ENCODE assay signal across 8 cellular contexts in the genomic region with DNA sequence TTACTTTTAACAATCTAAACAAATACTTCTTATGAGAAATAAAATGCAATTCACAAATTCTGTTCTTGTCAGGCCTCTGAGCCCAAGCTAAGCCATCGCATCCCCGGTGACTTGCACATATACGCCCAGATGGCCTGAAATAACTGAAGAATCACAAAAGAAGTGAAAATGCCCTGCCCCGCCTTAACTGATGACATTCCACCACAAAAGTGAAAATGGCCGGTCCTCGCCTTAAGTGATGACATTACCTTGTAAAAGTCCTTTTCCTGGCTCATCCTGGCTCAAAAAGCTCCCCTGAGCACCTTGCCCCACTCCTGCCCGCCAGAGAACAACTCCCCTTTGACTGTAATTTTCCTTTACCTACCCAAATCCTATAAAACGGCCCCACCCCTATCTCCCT. TPM values are rescaled to one million over a fixed set of nuclear protein-coding genes. Genes with fewer than 3 reads are reported as not detected.
DNase-seq lines count a peak whose midpoint lies in the region; ATAC-seq and TF ChIP-seq lines count a peak whose summit lies in the region.
"Not testable (repeated sequence)": the region's sequence is repeated elsewhere in the genome, so short reads cannot be mapped to it uniquely, and the experiment has no call there.

No MANE protein-coding gene starts in this region.

- H3K9me3 ChIP-seq in hepatocyte (ENCODE audit: low read depth), result not testable (repeated sequence)

- POLR2A ChIA-PET in naive thymus-derived CD8-positive, alpha-beta T cell (lab: Charles Lee), result interaction anchor here (1.5 to 1.7 kb wide), 2 partner anchors 140 to 461 kb away, joined by 3 to 13 read pairs; partner anchors contain the start of gene AGGF1

- not testable (repeated sequence) for H3K27me3 ChIP-seq in hepatocyte

- H3K4me3 ChIP-seq in hepatocyte, result peak overlapping the region; percentile 67

- not testable (repeated sequence) for H3K36me3 ChIP-seq in hepatocyte (replicated peaks; ENCODE audit: insufficient read depth, low read depth)

- H3K79me2 ChIP-seq in hepatocyte, result peaks cover 33% of the 10 kb centered on the region

- peak overlapping the region; percentile 95 for H2AFZ ChIP-seq in hepatocyte

- H3K9me3 Mint-ChIP-seq in HFFc6; activated T-cell treated with anti-CD3 and anti-CD28 coated beads, Interleukin-2, amount 50 U/mL, for 4 hours; naive thymus-derived CD8-positive, alpha-beta T cell: not testable (repeated sequence)

- DNase-seq in HFFc6 (peak; percentile 0), RPMI7951 (ENCODE audit: low read depth) (peak; percentile 20), dermis blood vessel endothelial cell (peak; percentile 42), hepatocyte (ENCODE audit: low spot score) (peak; percentile 14)
- DNase-seq in activated T-cell treated with anti-CD3 and anti-CD28 coated beads, Interleukin-2, amount 50 U/mL, for 4 hours, result not testable (repeated sequence)
- peak in 2 of 10 donors; percentile 3 to 8 for DNase-seq in naive thymus-derived CD8-positive, alpha-beta T cell
- peak; percentile 11 for DNase-seq in stimulated activated naive CD8-positive, alpha-beta T cell treated with anti-CD3 and anti-CD28 coated beads, Interleukin-15, Interleukin-2, amounts not matched to agents 100 U/mL and 50 U/mL, for 24 hours

- H3K4me2 ChIP-seq in hepatocyte, result peak overlapping the region; percentile 78

- peaks cover 27% of the 10 kb centered on the region for H3K4me1 Mint-ChIP-seq in HFFc6 (ENCODE audit: low read depth)
- H3K4me1 Mint-ChIP-seq in activated T-cell treated with anti-CD3 and anti-CD28 coated beads, Interleukin-2, amount 50 U/mL, for 4 hours (ENCODE audit: low read depth), result peaks cover 21% of the 10 kb centered on the region
- H3K4me1 Mint-ChIP-seq in naive thymus-derived CD8-positive, alpha-beta T cell, result peaks cover 3 to 22% (median 12%) of the 10 kb centered on the region in 4 donors

- peak overlapping the region; percentile 95 for H3K27ac Mint-ChIP-seq in HFFc6
- H3K27ac Mint-ChIP-seq in naive thymus-derived CD8-positive, alpha-beta T cell, result peak overlapping the region in 9 of 10 donors; percentile 45 to 91 (median 87)

- not testable (repeated sequence) for TF ChIP-seq CTCF in C4-2B (conservative IDR thresholded peaks at IDR 0.05); HFFc6 (IDR thresholded peaks at IDR 0.05); hepatocyte (IDR thresholded peaks at IDR 0.05; ENCODE audit: poor library complexity)

- WGBS in hepatocyte (ENCODE audit: low lambda C conversion rate, missing lambda C conversion rate), result 13% methylated on average over 8 of the region's 8 CpGs

- not testable (repeated sequence) for H3K36me3 Mint-ChIP-seq in HFFc6 (ENCODE audit: low read depth); activated T-cell treated with anti-CD3 and anti-CD28 coated beads, Interleukin-2, amount 50 U/mL, for 4 hours (ENCODE audit: insufficient read depth); naive thymus-derived CD8-positive, alpha-beta T cell

- ATAC-seq in activated T-cell treated with anti-CD3 and anti-CD28 coated beads, Interleukin-2, amount 50 U/mL, for 4 hours; naive thymus-derived CD8-positive, alpha-beta T cell; stimulated activated naive CD8-positive, alpha-beta T cell treated with anti-CD3 and anti-CD28 coated beads, Interleukin-15, Interleukin-2, amounts not matched to agents 100 U/mL and 50 U/mL, for 24 hours: not testable (repeated sequence)

- not testable (repeated sequence) for H3K27me3 Mint-ChIP-seq in HFFc6 (ENCODE audit: insufficient read depth)
- H3K27me3 Mint-ChIP-seq in activated T-cell treated with anti-CD3 and anti-CD28 coated beads, Interleukin-2, amount 50 U/mL, for 4 hours (ENCODE audit: low read depth), result peaks cover 16% of the 10 kb centered on the region
- peaks cover 5 to 16% (median 9%) of the 10 kb centered on the region in 5 donors for H3K27me3 Mint-ChIP-seq in naive thymus-derived CD8-positive, alpha-beta T cell

- H3K27ac ChIP-seq in C4-2B, result peak overlapping the region; percentile 94
- peak overlapping the region; percentile 97 for H3K27ac ChIP-seq in hepatocyte

- not testable (repeated sequence) for H4K20me1 ChIP-seq in hepatocyte (ENCODE audit: insufficient read depth, poor library complexity, severe bottlenecking)

- peak overlapping the region; percentile 96 for H3K4me3 Mint-ChIP-seq in HFFc6
- peak overlapping the region; percentile 84 for H3K4me3 Mint-ChIP-seq in activated T-cell treated with anti-CD3 and anti-CD28 coated beads, Interleukin-2, amount 50 U/mL, for 4 hours
- peak overlapping the region; percentile 82 to 96 (median 92) for H3K4me3 Mint-ChIP-seq in naive thymus-derived CD8-positive, alpha-beta T cell

- H3K4me1 ChIP-seq in hepatocyte (ENCODE audit: insufficient read depth), result not testable (repeated sequence)

- not testable (repeated sequence) for H3K9me2 ChIP-seq in hepatocyte (replicated peaks; ENCODE audit: insufficient read depth)

RNA-seq across cellular contexts. Expression of gene WDR41, which starts 1.2 kb away (rescaled TPM):
- 10 to 100 TPM; 50.1 to 63.5 (median 56.8) TPM for total RNA-seq in HFFc6 (2021; fragmentation: NEBNext Ultra II Directional; extraction: Animal tissue kit (Norgen Biotek cat#: 25700))
- total RNA-seq in RPMI7951 (2014; rRNA removed; shearing (Covaris generic)), result 129 and 141 TPM in 2 replicates
- 10 to 100 TPM; 11.5 to 17.9 (median 12.8) TPM for total RNA-seq in activated T-cell treated with anti-CD3 and anti-CD28 coated beads, Interleukin-2, amount 50 U/mL, for 4 hours
- total RNA-seq in dermis blood vessel endothelial cell (66.9 and 69.4 TPM in 2 replicates), hepatocyte (62.4 and 80.5 TPM in 2 replicates)
- polyA plus RNA-seq in hepatocyte, result 40.5 and 42.1 TPM in 2 replicates
- total RNA-seq in naive thymus-derived CD8-positive, alpha-beta T cell, result 10 to 100 TPM; 15.5 to 21.9 TPM
- 10 to 100 TPM; 13.5 to 19.4 (median 14.9) TPM for polyA plus RNA-seq in naive thymus-derived CD8-positive, alpha-beta T cell
